In genomic region chr12:78316656-78317055, GRCh38 we compare ENCODE assay signal across 25 cellular contexts.
"Had no signal": no experiment of that assay in that cellular context is flagged by ENCODE, and none has a peak within 500 bp of the region (broad histone marks: within the 10 kb centered on the region; RNA-seq: fewer than 3 reads in every experiment).

No MANE protein-coding gene starts in this region.

- H3K79me2 ChIP-seq: parathyroid adenoma had no signal

- H3K36me3 Mint-ChIP-seq: activated naive CD8-positive, alpha-beta T cell; immature natural killer cell had no signal

- H2AFZ ChIP-seq: parathyroid adenoma had no signal

- H3K27ac ChIP-seq: gastroesophageal sphincter, parathyroid adenoma, right atrium auricular region, tibial nerve, VCaP had no signal

- H3K4me3 ChIP-seq: gastroesophageal sphincter, right atrium auricular region, tibial nerve had no signal

- H3K9ac ChIP-seq: parathyroid adenoma had no signal

- H3K4me1 Mint-ChIP-seq: central memory CD8-positive, alpha-beta T cell; immature natural killer cell had no signal

- H3K27me3 Mint-ChIP-seq: activated naive CD8-positive, alpha-beta T cell; central memory CD8-positive, alpha-beta T cell had no signal

- H3K4me3 Mint-ChIP-seq: activated naive CD8-positive, alpha-beta T cell; central memory CD8-positive, alpha-beta T cell; immature natural killer cell; nephron had no signal

- DNase-seq: activated CD4-positive, alpha-beta T cell treated with anti-CD3 and anti-CD28 coated beads for 4 hours; activated CD4-positive, alpha-beta T cell treated with anti-CD3 and anti-CD28 coated beads, Interleukin-2, amount 50 U/mL, for 4 hours; activated effector memory CD4-positive, alpha-beta T cell treated with Interleukin-2 at 50 U/mL for 16 hours; activated naive CD4-positive, alpha-beta T cell treated with Interleukin-2 at 50 U/mL for 16 hours; anterior cingulate cortex; dermis blood vessel endothelial cell; effector memory CD4-positive, alpha-beta T cell; erythroblast; head of caudate nucleus; hypothalamus; immature natural killer cell; kidney; left colon; mammary epithelial cell; occipital lobe; stimulated activated CD4-positive, alpha-beta T cell treated with anti-CD3 and anti-CD28 coated beads, Interleukin-15, amount 100 ng/mL, for 24 hours; stimulated activated naive CD4-positive, alpha-beta T cell had no signal

- H3K36me3 ChIP-seq: gastroesophageal sphincter, right atrium auricular region, tibial nerve had no signal

- H3K27ac Mint-ChIP-seq: activated naive CD8-positive, alpha-beta T cell; immature natural killer cell had no signal

- H3K27me3 ChIP-seq: gastroesophageal sphincter, right atrium auricular region, tibial nerve had no signal

- H3K9me3 ChIP-seq: gastroesophageal sphincter, tibial nerve had no signal

- H3K4me1 ChIP-seq: gastroesophageal sphincter, parathyroid adenoma, right atrium auricular region, tibial nerve had no signal
